ENCODE assay signal across 28 cellular contexts in genomic region chr15:63851431-63851830, GRCh38.
"Had no signal": no experiment of that assay in that cellular context is flagged by ENCODE, and none has a peak within 500 bp of the region (broad histone marks: within the 10 kb centered on the region; RNA-seq: fewer than 3 reads in every experiment).

No MANE protein-coding gene starts in this region.

- H3K4me1 ChIP-seq: stomach, suprapubic skin, testis, thyroid gland, tibial artery, tibial nerve, transverse colon, upper lobe of left lung, upper lobe of right lung, uterus, vagina had no signal

- ATAC-seq: stimulated activated effector memory CD8-positive, alpha-beta T cell treated with anti-CD3 and anti-CD28 coated beads, Interleukin-12 subunit alpha, Interleukin-12 subunit beta, amount 100 ng/mL, for 72 hours; stimulated activated memory B cell treated with anti-CD40 and anti-IgM and Interleukin-4, amounts not matched to agents 10 μg/mL and 1 μg/mL and 100 μg/mL, for 72 hours; stimulated activated naive B cell treated with anti-CD40 and anti-IgM and Interleukin-4, amounts not matched to agents 10 μg/mL and 1 μg/mL and 100 μg/mL, for 72 hours; stimulated activated naive CD8-positive, alpha-beta T cell treated with anti-CD3 and anti-CD28 coated beads, Interleukin-15, amount 100 ng/mL, for 72 hours; stimulated activated naive CD8-positive, alpha-beta T cell treated with anti-CD3 and anti-CD28 coated beads, Interleukin-15, Interleukin-2, amounts not matched to agents 100 U/mL and 50 U/mL, for 24 hours; upper lobe of right lung had no signal

- DNase-seq: stimulated activated CD4-positive, alpha-beta T cell treated with anti-CD3 and anti-CD28 coated beads, Interleukin-2, amount 100 ng/mL, for 48 hours; stimulated activated CD4-positive, alpha-beta T cell treated with anti-CD3 and anti-CD28 coated beads, Interleukin-4, amount 100 ng/mL, for 1 hour; stimulated activated CD4-positive, alpha-beta T cell treated with anti-CD3 and anti-CD28 coated beads, Interleukin-4, amount 100 ng/mL, for 24 hours; stimulated activated CD4-positive, alpha-beta T cell treated with anti-CD3 and anti-CD28 coated beads, Interleukin-4, amount 100 ng/mL, for 4 hours; stimulated activated CD8-positive, alpha-beta memory T cell treated with anti-CD3 and anti-CD28 coated beads, Interleukin-4, amount 100 ng/mL, for 48 hours; stimulated activated naive B cell treated with anti-CD40 and anti-IgM and Interleukin-4, amounts not matched to agents 10 μg/mL and 1 μg/mL and 100 μg/mL, for 72 hours; stimulated activated naive CD4-positive, alpha-beta T cell; stimulated activated naive CD4-positive, alpha-beta T cell treated with Interleukin-2 at 50 U/mL for 16 hours; stimulated activated naive CD8-positive, alpha-beta T cell treated with anti-CD3 and anti-CD28 coated beads, Interleukin-15, amount 100 ng/mL, for 72 hours; stimulated activated naive CD8-positive, alpha-beta T cell treated with anti-CD3 and anti-CD28 coated beads, Interleukin-15, Interleukin-2, amounts not matched to agents 100 U/mL and 50 U/mL, for 24 hours; stomach; substantia nigra; testis; thyroid gland; tibial artery; transverse colon; upper lobe of left lung; upper lobe of right lung; uterus had no signal

- H3K27ac Mint-ChIP-seq: stimulated activated effector memory CD8-positive, alpha-beta T cell treated with anti-CD3 and anti-CD28 coated beads, Interleukin-12 subunit alpha, Interleukin-12 subunit beta, amount 100 ng/mL, for 72 hours; stimulated activated memory B cell treated with anti-CD40 and anti-IgM and Interleukin-4, amounts not matched to agents 10 μg/mL and 1 μg/mL and 100 μg/mL, for 72 hours; stimulated activated naive B cell treated with anti-CD40 and anti-IgM and Interleukin-4, amounts not matched to agents 10 μg/mL and 1 μg/mL and 100 μg/mL, for 72 hours; stimulated activated naive CD8-positive, alpha-beta T cell treated with anti-CD3 and anti-CD28 coated beads, Interleukin-15, amount 100 ng/mL, for 72 hours; stimulated activated naive CD8-positive, alpha-beta T cell treated with anti-CD3 and anti-CD28 coated beads, Interleukin-15, Interleukin-2, amounts not matched to agents 100 ng/mL and 50 ng/mL, for 24 hours; type B pancreatic cell had no signal

- H3K9me3 ChIP-seq: stomach, suprapubic skin, testis, thoracic aorta, thyroid gland, tibial artery, transverse colon, upper lobe of left lung, upper lobe of right lung, uterus, vagina had no signal

- H3K27me3 ChIP-seq: stomach, suprapubic skin, testis, thyroid gland, tibial artery, tibial nerve, transverse colon, upper lobe of left lung, upper lobe of right lung, uterus, vagina had no signal

- H3K27me3 Mint-ChIP-seq: stimulated activated memory B cell treated with anti-CD40 and anti-IgM and Interleukin-4, amounts not matched to agents 10 μg/mL and 1 μg/mL and 100 μg/mL, for 72 hours; stimulated activated naive B cell treated with anti-CD40 and anti-IgM and Interleukin-4, amounts not matched to agents 10 μg/mL and 1 μg/mL and 100 μg/mL, for 72 hours; stimulated activated naive CD8-positive, alpha-beta T cell treated with anti-CD3 and anti-CD28 coated beads, Interleukin-15, amount 100 ng/mL, for 72 hours; stimulated activated naive CD8-positive, alpha-beta T cell treated with anti-CD3 and anti-CD28 coated beads, Interleukin-15, Interleukin-2, amounts not matched to agents 100 ng/mL and 50 ng/mL, for 24 hours; type B pancreatic cell had no signal

- H3K36me3 ChIP-seq: stomach, suprapubic skin, thoracic aorta, thyroid gland, tibial artery, tibial nerve, transverse colon, upper lobe of left lung, upper lobe of right lung, uterus, vagina had no signal

- H3K27ac ChIP-seq: stomach, suprapubic skin, testis, thoracic aorta, thyroid gland, tibial artery, tibial nerve, transverse colon, upper lobe of left lung, upper lobe of right lung, uterus, vagina had no signal

- H3K36me3 Mint-ChIP-seq: stimulated activated effector memory CD8-positive, alpha-beta T cell treated with anti-CD3 and anti-CD28 coated beads, Interleukin-12 subunit alpha, Interleukin-12 subunit beta, amount 100 ng/mL, for 72 hours; type B pancreatic cell had no signal

- FAIRE-seq: urothelium cell line had no signal

- H3K9me3 Mint-ChIP-seq: stimulated activated effector memory CD8-positive, alpha-beta T cell treated with anti-CD3 and anti-CD28 coated beads, Interleukin-12 subunit alpha, Interleukin-12 subunit beta, amount 100 ng/mL, for 72 hours; stimulated activated naive CD8-positive, alpha-beta T cell treated with anti-CD3 and anti-CD28 coated beads, Interleukin-15, Interleukin-2, amounts not matched to agents 100 ng/mL and 50 ng/mL, for 24 hours; type B pancreatic cell had no signal

- H3K4me3 ChIP-seq: stomach, suprapubic skin, testis, thoracic aorta, thyroid gland, tibial artery, tibial nerve, transverse colon, upper lobe of left lung, upper lobe of right lung, uterus, vagina had no signal

- H3K4me1 Mint-ChIP-seq: stimulated activated effector memory CD8-positive, alpha-beta T cell treated with anti-CD3 and anti-CD28 coated beads, Interleukin-12 subunit alpha, Interleukin-12 subunit beta, amount 100 ng/mL, for 72 hours had no signal

- H3K4me3 Mint-ChIP-seq: stimulated activated effector memory CD8-positive, alpha-beta T cell treated with anti-CD3 and anti-CD28 coated beads, Interleukin-12 subunit alpha, Interleukin-12 subunit beta, amount 100 ng/mL, for 72 hours; stimulated activated memory B cell treated with anti-CD40 and anti-IgM and Interleukin-4, amounts not matched to agents 10 μg/mL and 1 μg/mL and 100 μg/mL, for 72 hours; stimulated activated naive B cell treated with anti-CD40 and anti-IgM and Interleukin-4, amounts not matched to agents 10 μg/mL and 1 μg/mL and 100 μg/mL, for 72 hours; stimulated activated naive CD8-positive, alpha-beta T cell treated with anti-CD3 and anti-CD28 coated beads, Interleukin-15, amount 100 ng/mL, for 72 hours; stimulated activated naive CD8-positive, alpha-beta T cell treated with anti-CD3 and anti-CD28 coated beads, Interleukin-15, Interleukin-2, amounts not matched to agents 100 ng/mL and 50 ng/mL, for 24 hours; type B pancreatic cell had no signal
